In the genomic region with DNA sequence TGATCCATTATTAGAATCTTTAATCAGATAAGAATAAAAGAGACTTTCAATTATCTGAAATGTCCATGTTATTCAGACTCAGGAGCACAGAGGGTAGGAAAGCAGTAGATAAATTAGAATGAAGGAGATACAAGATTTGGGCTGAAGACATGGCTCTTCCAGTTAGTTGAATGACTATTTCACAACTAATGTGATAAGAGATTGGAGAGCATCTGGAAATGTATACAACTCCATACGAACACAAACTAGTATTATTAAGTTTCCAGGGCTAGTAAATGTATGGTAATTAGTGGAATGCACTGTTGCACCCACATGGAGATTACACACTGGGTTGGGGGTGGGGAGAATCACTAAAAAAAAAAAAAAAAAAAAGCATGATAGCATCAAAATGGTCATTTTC, we compare ENCODE assay signal across 30 cellular contexts.
"Had no signal": no experiment of that assay in that cellular context is flagged by ENCODE, and none has a peak within 500 bp of the region (broad histone marks: within the 10 kb centered on the region; RNA-seq: fewer than 3 reads in every experiment).

No MANE protein-coding gene starts in this region.

- H3K9me3 ChIP-seq: ascending aorta, breast epithelium, MG63, SJCRH30 had no signal

- H3K4me3 Mint-ChIP-seq: activated CD8-positive, alpha-beta T cell treated with anti-CD3 and anti-CD28 coated beads for 36 hours; activated naive CD8-positive, alpha-beta T cell treated with anti-CD3 and anti-CD28 coated beads for 36 hours; activated T-cell treated with anti-CD3 and anti-CD28 coated beads, Interleukin-2, amount 50 U/mL, for 72 hours; activated T-helper 17 cell treated with anti-CD3 and anti-CD28 coated beads, Interleukin-2, amount 50 U/mL, for 72 hours had no signal

- H3K36me3 ChIP-seq: breast epithelium, MG63, SJCRH30, WERI-Rb-1 had no signal

- H3K27me3 Mint-ChIP-seq: activated CD8-positive, alpha-beta T cell treated with anti-CD3 and anti-CD28 coated beads for 36 hours; activated naive CD8-positive, alpha-beta T cell treated with anti-CD3 and anti-CD28 coated beads for 36 hours; activated T-helper 17 cell treated with anti-CD3 and anti-CD28 coated beads, Interleukin-2, amount 50 U/mL, for 72 hours had no signal

- H3K4me1 ChIP-seq: ascending aorta, breast epithelium had no signal

- H3K4me1 Mint-ChIP-seq: activated naive CD8-positive, alpha-beta T cell treated with anti-CD3 and anti-CD28 coated beads for 36 hours; activated T-helper 17 cell treated with anti-CD3 and anti-CD28 coated beads, Interleukin-2, amount 50 U/mL, for 72 hours had no signal

- DNase-seq: activated CD4-positive, alpha-beta T cell treated with anti-CD3 and anti-CD28 coated beads for 1 hour; activated CD4-positive, alpha-beta T cell treated with anti-CD3 and anti-CD28 coated beads for 48 hours; activated CD4-positive, CD25-positive, alpha-beta regulatory T cell; activated CD8-positive, alpha-beta T cell treated with anti-CD3 and anti-CD28 coated beads for 36 hours; activated effector memory CD4-positive, alpha-beta T cell treated with anti-CD3 and anti-CD28 coated beads, Interleukin-2, amount 50 U/mL, for 16 hours; activated naive CD4-positive, alpha-beta T cell; activated naive CD4-positive, alpha-beta T cell treated with anti-CD3 and anti-CD28 coated beads, Interleukin-2, amount 50 U/mL, for 16 hours; activated naive CD8-positive, alpha-beta T cell treated with anti-CD3 and anti-CD28 coated beads for 36 hours; activated T-cell treated with anti-CD3 and anti-CD28 coated beads, Interleukin-2, amount 50 U/mL, for 1 hour; activated T-cell treated with anti-CD3 and anti-CD28 coated beads, Interleukin-2, amount 50 U/mL, for 72 hours; amniotic stem cell; Kasumi-1; MG63; NCI-H1048; NCI-H1105 treated with DMSO at 0.1 percent for 48 hours; NCI-H1436; NCI-H1694; NCI-H1930; NCI-H2081 treated with DMSO at 0.1 percent for 48 hours; NCI-H345; NCI-H524 treated with DMSO at 0.1 percent for 48 hours; SHP77; SW 1271; T-helper 1 cell; T-helper 9 cell; WERI-Rb-1 had no signal

- H3K27ac ChIP-seq: ascending aorta, breast epithelium, WERI-Rb-1 had no signal

- H3K27ac Mint-ChIP-seq: activated CD8-positive, alpha-beta T cell treated with anti-CD3 and anti-CD28 coated beads for 36 hours; activated naive CD8-positive, alpha-beta T cell treated with anti-CD3 and anti-CD28 coated beads for 36 hours; activated T-cell treated with anti-CD3 and anti-CD28 coated beads, Interleukin-2, amount 50 U/mL, for 72 hours; activated T-helper 17 cell treated with anti-CD3 and anti-CD28 coated beads, Interleukin-2, amount 50 U/mL, for 72 hours had no signal

- H3K27me3 ChIP-seq: ascending aorta, breast epithelium, MG63, SJCRH30 had no signal

- H3K9me3 Mint-ChIP-seq: activated CD8-positive, alpha-beta T cell treated with anti-CD3 and anti-CD28 coated beads for 36 hours; activated naive CD8-positive, alpha-beta T cell treated with anti-CD3 and anti-CD28 coated beads for 36 hours; activated T-cell treated with anti-CD3 and anti-CD28 coated beads, Interleukin-2, amount 50 U/mL, for 72 hours; activated T-helper 17 cell treated with anti-CD3 and anti-CD28 coated beads, Interleukin-2, amount 50 U/mL, for 72 hours had no signal

- H3K4me3 ChIP-seq: ascending aorta, breast epithelium, MG63, SJCRH30 had no signal
